In genomic region chr6:14640631-14641030, GRCh38 we compare ENCODE assay signal across 1 cellular context.
TF ChIP-seq lines count a peak whose summit lies in the region.

No MANE protein-coding gene starts in this region.

TF ChIP-seq in IMR-90, 13 proteins besides CTCF, POLR2A, EP300 and RAD21:
- TF ChIP-seq, protein P1, sequence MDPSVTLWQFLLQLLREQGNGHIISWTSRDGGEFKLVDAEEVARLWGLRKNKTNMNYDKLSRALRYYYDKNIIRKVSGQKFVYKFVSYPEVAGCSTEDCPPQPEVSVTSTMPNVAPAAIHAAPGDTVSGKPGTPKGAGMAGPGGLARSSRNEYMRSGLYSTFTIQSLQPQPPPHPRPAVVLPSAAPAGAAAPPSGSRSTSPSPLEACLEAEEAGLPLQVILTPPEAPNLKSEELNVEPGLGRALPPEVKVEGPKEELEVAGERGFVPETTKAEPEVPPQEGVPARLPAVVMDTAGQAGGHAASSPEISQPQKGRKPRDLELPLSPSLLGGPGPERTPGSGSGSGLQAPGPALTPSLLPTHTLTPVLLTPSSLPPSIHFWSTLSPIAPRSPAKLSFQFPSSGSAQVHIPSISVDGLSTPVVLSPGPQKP (IDR thresholded peaks at IDR 0.05; ENCODE audit: borderline replicate concordance, low read depth, low read length): no peak
- TF ChIP-seq RCOR1 (IDR thresholded peaks at IDR 0.05; ENCODE audit: insufficient replicate concordance, low read length) (no peak), MAZ (IDR thresholded peaks at IDR 0.05; ENCODE audit: borderline replicate concordance, low read depth, low read length) (no peak), USF2 (IDR thresholded peaks at IDR 0.05; ENCODE audit: low read depth, low read length) (no peak), MAFK (IDR thresholded peaks at IDR 0.05; ENCODE audit: low read depth, low read length) (no peak), RFX5 (IDR thresholded peaks at IDR 0.05; ENCODE audit: low read depth, low read length) (no peak), MXI1 (IDR thresholded peaks at IDR 0.05; ENCODE audit: borderline replicate concordance, low read depth, low read length) (no peak), SMC3 (IDR thresholded peaks at IDR 0.05; ENCODE audit: low read depth, low read length) (no peak), NFE2L2 (IDR thresholded peaks at IDR 0.05; ENCODE audit: low read depth, low read length) (no peak)
